Comparison of ENCODE assay signal across 15 cellular contexts in genomic region chr3:129323651-129324294, GRCh38. TPM values are rescaled to one million over a fixed set of nuclear protein-coding genes. Genes with fewer than 3 reads are reported as not detected.
A peak's percentile ranks its signal among the peaks of the same experiment; 100 is the strongest.
DNase-seq lines count a peak whose midpoint lies in the region; ATAC-seq, FAIRE-seq and TF ChIP-seq lines count a peak whose summit lies in the region.
"Had no signal": no experiment of that assay in that cellular context is flagged by ENCODE, and none has a peak within 500 bp of the region (broad histone marks: within the 10 kb centered on the region; RNA-seq: fewer than 3 reads in every experiment).

No MANE protein-coding gene starts in this region.

- CTCF ChIA-PET in HepG2 (lab: Yijun Ruan, JAX; ENCODE audit: low intra/inter-chr PET ratio, low total read pairs) = no interaction called here

- H2AFZ ChIP-seq in HepG2 (ENCODE audit: low read length) = no peak overlapping the region

- no peak for TF ChIP-seq POLR2A in Peyer's patch (IDR thresholded peaks at IDR 0.05)
- no peak for TF ChIP-seq POLR2A in HepG2 (IDR thresholded peaks at IDR 0.05; ENCODE audit: insufficient read depth in 1 of 2, low read depth in 2 of 2, low read length in 2 of 2)

- H3K4me3 ChIP-seq in Peyer's patch (no peak overlapping the region), HepG2 (replicated peaks in 1 of 3; ENCODE audit: insufficient read depth in 1 of 3, low read depth in 2 of 3, low read length in 3 of 3) (no peak overlapping the region; a peak in 1 of 6 replicates)

- H3K4me2 ChIP-seq in HepG2 (ENCODE audit: low read depth, low read length) = peak overlapping the region; percentile 50

- H3K79me2 ChIP-seq in HepG2 (ENCODE audit: insufficient read depth, low read length) = no peaks in the 10 kb centered on the region

- WGBS in HepG2 (ENCODE audit: low lambda C conversion rate) = 24% methylated on average over 8 of the region's 12 CpGs

- no peak overlapping the region for H3K9ac ChIP-seq in HepG2 (ENCODE audit: insufficient read depth, low read depth, low read length)

- no peaks in the 10 kb centered on the region for H3K36me3 ChIP-seq in Peyer's patch
- H3K36me3 ChIP-seq in HepG2 (replicated peaks in 1 of 2; ENCODE audit: control insufficient read depth in 1 of 2, insufficient read depth in 2 of 2, low read length in 2 of 2) = no peaks in the 10 kb centered on the region

- intact Hi-C loops in HepG2 (cut with micrococcal nuclease; ENCODE audit: unreplicated experiment) = no loop called here

- in situ Hi-C loops in HepG2 (cut with HindIII; ENCODE audit: extremely low pct_ligation_motif_present, low pct_unique_long_range_greater_than_20kb) = no loop called here

- no peaks in the 10 kb centered on the region for H4K20me1 ChIP-seq in HepG2 (ENCODE audit: insufficient read depth, low read length)

- H3K27me3 ChIP-seq in Peyer's patch (no peaks in the 10 kb centered on the region), HepG2 (ENCODE audit: control insufficient read depth in 1 of 2, insufficient read depth in 2 of 2, low read length in 2 of 2) (no peaks in the 10 kb centered on the region)

- TF ChIP-seq EP300 in HepG2 (IDR thresholded peaks at IDR 0.05; ENCODE audit: low read depth in 2 of 2, low read length in 2 of 2) = no peak
- TF ChIP-seq EP300 in HepG2 (CRISPR knock-in tag; IDR thresholded peaks at IDR 0.05; ENCODE audit: borderline replicate concordance) = no peak

- peak; percentile 26 for FAIRE-seq in HepG2 (lab: Jason Lieb, UNC)

- no peak for TF ChIP-seq RAD21 in HepG2 (CRISPR knock-in tag; IDR thresholded peaks at IDR 0.05)

- peak in 3 of 6 experiments; percentile 11 to 24 (median 21) for TF ChIP-seq CTCF in Peyer's patch (IDR thresholded peaks at IDR 0.05)
- peak; percentile 73 for TF ChIP-seq CTCF in HepG2 (CRISPR knock-in tag; IDR thresholded peaks at IDR 0.05)

- ATAC-seq in GM19438 (IDR thresholded peaks at IDR 0.05; ENCODE audit: low read depth, unreplicated experiment) (peak; percentile 61), HepG2 (peak; percentile 83), GM19463 (IDR thresholded peaks at IDR 0.05; ENCODE audit: unreplicated experiment) (no peak)
- ATAC-seq: activated CD8-positive, alpha-beta T cell treated with anti-CD3 and anti-CD28 coated beads for 36 hours; T-cell had no signal

- peak; percentile 47 for DNase-seq in CD1c-positive myeloid dendritic cell (ENCODE audit: extremely low spot score)
- DNase-seq in Peyer's patch = peak; percentile 39 to 71 (median 45)
- no peak for DNase-seq in HepG2 (ENCODE audit: low spot score)
- DNase-seq in ureter (ENCODE audit: low spot score) = no peak
- no peak for DNase-seq in NCI-H1436 treated with DMSO at 0.1 percent for 48 hours (lab: John Stamatoyannopoulos, UW)
- no peak for DNase-seq in HCEC 1CT
- DNase-seq: activated CD8-positive, alpha-beta T cell treated with anti-CD3 and anti-CD28 coated beads for 36 hours; activated naive CD4-positive, alpha-beta T cell treated with anti-CD3 and anti-CD28 coated beads for 36 hours; islet precursor cell; NCI-H1417 treated with DMSO at 0.1 percent for 48 hours; NCI-H774; nephron progenitor cell had no signal

- H3K4me1 ChIP-seq in Peyer's patch (no peaks in the 10 kb centered on the region), HepG2 (ENCODE audit: insufficient read depth, low read length) (peaks cover 42% of the 10 kb centered on the region)

- POLR2A ChIA-PET in HepG2 (lab: Yijun Ruan, JAX) = interaction anchor here (1.4 to 1.7 kb wide), 2 partner anchors 10 to 75 kb away, joined by 5 to 6 read pairs; partner anchors contain the start of gene COPG1

- H3K9me3 ChIP-seq in Peyer's patch = no peaks in the 10 kb centered on the region
- H3K9me3 ChIP-seq in HepG2 (ENCODE audit: low read length) = no peaks in the 10 kb centered on the region

- BruUV-seq in HepG2 (replicated peaks; lab: Mats Ljungman, UMichigan) = no TSS peak

- H3K27ac ChIP-seq in Peyer's patch = no peak overlapping the region
- H3K27ac ChIP-seq in HepG2 (ENCODE audit: extremely low read length, insufficient read depth, low read length) = no peak overlapping the region

TF ChIP-seq in HepG2, 621 proteins besides CTCF, POLR2A, EP300 and RAD21 (continues in another document):
- TF ChIP-seq ZNF451 (CRISPR knock-in tag; IDR thresholded peaks at IDR 0.05) = no peak
- no peak for TF ChIP-seq NR1H2 (CRISPR knock-in tag; IDR thresholded peaks at IDR 0.05; ENCODE audit: borderline replicate concordance, low read depth)
- TF ChIP-seq AHR (CRISPR knock-in tag; IDR thresholded peaks at IDR 0.05) = no peak
- no peak for TF ChIP-seq ZNF317 (CRISPR knock-in tag; IDR thresholded peaks at IDR 0.05)
- TF ChIP-seq RFXANK (CRISPR knock-in tag; IDR thresholded peaks at IDR 0.05) = no peak
- no peak for TF ChIP-seq CBX5 (CRISPR knock-in tag; IDR thresholded peaks at IDR 0.05; ENCODE audit: borderline replicate concordance)
- no peak for TF ChIP-seq ZNF263 (CRISPR knock-in tag; IDR thresholded peaks at IDR 0.05)
- no peak for TF ChIP-seq MYPOP (CRISPR knock-in tag; IDR thresholded peaks at IDR 0.05)
- TF ChIP-seq NFYB (CRISPR knock-in tag; IDR thresholded peaks at IDR 0.05) = no peak
- TF ChIP-seq, protein P1, sequence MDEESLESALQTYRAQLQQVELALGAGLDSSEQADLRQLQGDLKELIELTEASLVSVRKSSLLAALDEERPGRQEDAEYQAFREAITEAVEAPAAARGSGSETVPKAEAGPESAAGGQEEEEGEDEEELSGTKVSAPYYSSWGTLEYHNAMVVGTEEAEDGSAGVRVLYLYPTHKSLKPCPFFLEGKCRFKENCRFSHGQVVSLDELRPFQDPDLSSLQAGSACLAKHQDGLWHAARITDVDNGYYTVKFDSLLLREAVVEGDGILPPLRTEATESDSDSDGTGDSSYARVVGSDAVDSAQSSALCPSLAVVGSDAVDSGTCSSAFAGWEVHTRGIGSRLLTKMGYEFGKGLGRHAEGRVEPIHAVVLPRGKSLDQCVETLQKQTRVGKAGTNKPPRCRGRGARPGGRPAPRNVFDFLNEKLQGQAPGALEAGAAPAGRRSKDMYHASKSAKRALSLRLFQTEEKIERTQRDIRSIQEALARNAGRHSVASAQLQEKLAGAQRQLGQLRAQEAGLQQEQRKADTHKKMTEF (CRISPR knock-in tag; IDR thresholded peaks at IDR 0.05) = no peak
- TF ChIP-seq NR2C2 (CRISPR knock-in tag; IDR thresholded peaks at IDR 0.05; ENCODE audit: borderline replicate concordance) = no peak
- no peak for TF ChIP-seq ZSCAN22 (CRISPR knock-in tag; IDR thresholded peaks at IDR 0.05)
- TF ChIP-seq RFX3 (CRISPR knock-in tag; IDR thresholded peaks at IDR 0.05) = no peak
- no peak for TF ChIP-seq TAF15 (IDR thresholded peaks at IDR 0.05; ENCODE audit: low read depth, low read length, poor library complexity, severe bottlenecking)
- TF ChIP-seq KLF11 (CRISPR knock-in tag; IDR thresholded peaks at IDR 0.05) = no peak
- no peak for TF ChIP-seq FOXK1 (CRISPR knock-in tag; IDR thresholded peaks at IDR 0.05; ENCODE audit: borderline replicate concordance, low read depth)
- TF ChIP-seq CREB3 (CRISPR knock-in tag; IDR thresholded peaks at IDR 0.05) = no peak
- TF ChIP-seq ZNF790 (CRISPR knock-in tag; IDR thresholded peaks at IDR 0.05; ENCODE audit: borderline replicate concordance) = no peak
- no peak for TF ChIP-seq RFXAP (CRISPR knock-in tag; IDR thresholded peaks at IDR 0.05; ENCODE audit: borderline replicate concordance)
- TF ChIP-seq SOX6 (IDR thresholded peaks at IDR 0.05) = no peak
- 0 out of 2 replicates have a peak, but pooled peaks have one; percentile 16 for TF ChIP-seq SOX6 (CRISPR knock-in tag; IDR thresholded peaks at IDR 0.05)

RNA-seq across cellular contexts. Expression of gene HMCES, which starts 45.1 kb away (rescaled TPM):
- total RNA-seq in Peyer's patch (10 to 100 TPM; 22.2 to 29.7 (median 24.2) TPM), HepG2 (2016; rRNA removed; fragmentation: Illumina TruSeq; extraction: Trizol) (37.5 and 52.4 TPM in 2 replicates), ureter (32.2 TPM)
- total RNA-seq in HepG2 (2016; cell fraction: cytosol; rRNA removed; fragmentation: Illumina TruSeq; extraction: Trizol; ENCODE audit: low read depth) = 5.9 and 6.0 TPM in 2 replicates
- total RNA-seq in HepG2 (2016; cell fraction: insoluble cytoplasmic fraction; rRNA removed; fragmentation: Illumina TruSeq; extraction: Trizol) = 39.9 and 50.0 TPM in 2 replicates
- total RNA-seq in HepG2 (2016; cell fraction: membrane; rRNA removed; fragmentation: Illumina TruSeq; extraction: Trizol) = 15.6 and 17.9 TPM in 2 replicates
- total RNA-seq in HepG2 (2016; cell fraction: nucleus; rRNA removed; fragmentation: Illumina TruSeq; extraction: Trizol) = 19.5 and 22.8 TPM in 2 replicates
- polyA plus RNA-seq in HepG2 (2011; rRNA removed) = 16.1 and 20.1 TPM in 2 replicates
- 12.5 and 16.0 TPM in 2 replicates for polyA plus RNA-seq in HepG2 (2011; cell fraction: cytosol; rRNA removed)
- polyA plus RNA-seq in HepG2 (2011; cell fraction: nucleus; rRNA removed) = 7.8 and 11.5 TPM in 2 replicates
- polyA plus RNA-seq in HepG2 (2012) = 23.1 and 26.3 TPM in 2 replicates
- polyA plus RNA-seq in HepG2 (2016; cell fraction: cytosol; fragmentation: Illumina TruSeq; extraction: Trizol; ENCODE audit: low read depth) = 10.2 and 11.1 TPM in 2 replicates
- polyA plus RNA-seq in HepG2 (2016; cell fraction: insoluble cytoplasmic fraction; fragmentation: Illumina TruSeq; extraction: Trizol; ENCODE audit: low read depth) = 61.1 and 65.6 TPM in 2 replicates
- 16.9 and 18.1 TPM in 2 replicates for polyA plus RNA-seq in HepG2 (2016; cell fraction: membrane; fragmentation: Illumina TruSeq; extraction: Trizol; ENCODE audit: low read depth)
- 34.4 and 36.9 TPM in 2 replicates for polyA plus RNA-seq in HepG2 (2016; cell fraction: nucleus; fragmentation: Illumina TruSeq; extraction: Trizol; ENCODE audit: insufficient read depth, low read depth)
- 9.7 and 17.6 TPM in 2 replicates for polyA minus RNA-seq in HepG2 (2011; rRNA and poly(A)+ RNA removed; ENCODE audit: low replicate concordance)
- 12.7 and 20.2 TPM in 2 replicates for polyA minus RNA-seq in HepG2 (2011; cell fraction: cytosol; rRNA and poly(A)+ RNA removed)
- 7.2 and 8.7 TPM in 2 replicates for polyA minus RNA-seq in HepG2 (2011; cell fraction: nucleus; rRNA and poly(A)+ RNA removed)

Comparison
In these comparisons a context has a peak if more than half of its experiments do, and no peak if none do; other contexts are left out.
1. DNase-seq: peak in CD1c-positive myeloid dendritic cell (single experiment) and Peyer's patch (3 of 3); none in HepG2 (single experiment), ureter (single experiment), NCI-H1436 treated with DMSO at 0.1 percent for 48 hours (single experiment) and HCEC 1CT (single experiment).